In the genomic region with DNA sequence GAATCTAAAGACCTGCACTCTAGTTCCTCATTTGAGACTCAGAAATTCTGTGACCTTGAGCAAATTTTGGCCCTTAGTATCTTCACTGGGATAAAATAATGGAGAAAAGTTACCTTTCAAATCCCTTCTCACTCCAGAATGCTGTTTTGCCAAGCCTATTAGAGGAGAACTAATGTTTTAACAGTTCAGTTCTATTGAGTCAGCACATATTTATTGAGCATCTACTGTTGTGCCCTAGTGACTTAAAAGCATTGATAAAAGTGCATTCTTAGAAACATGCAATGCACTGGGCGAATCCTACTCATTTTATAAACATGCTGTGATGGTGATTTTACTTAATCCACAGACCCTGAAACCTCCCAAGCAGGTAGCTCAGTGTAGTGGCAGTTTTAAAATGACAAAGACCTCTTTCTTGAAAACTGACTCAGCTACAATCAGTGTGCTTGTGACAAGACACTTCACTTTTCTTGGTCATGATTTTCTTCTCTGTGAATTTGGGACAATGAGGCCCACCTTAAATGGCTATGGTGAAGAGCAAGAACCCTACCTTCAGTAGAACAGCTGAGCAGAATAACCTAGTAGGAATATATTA, we compare ENCODE assay signal across 33 cellular contexts.
"Had no signal": no experiment of that assay in that cellular context is flagged by ENCODE, and none has a peak within 500 bp of the region (broad histone marks: within the 10 kb centered on the region; RNA-seq: fewer than 3 reads in every experiment).

No MANE protein-coding gene starts in this region.

- H3K4me3 Mint-ChIP-seq: activated CD4-positive, alpha-beta T cell treated with anti-CD3 and anti-CD28 coated beads, Interleukin-2, amount 10 ng/mL, durations not matched to agents 7 days and 5 days; activated CD8-positive, alpha-beta T cell treated with anti-CD3 and anti-CD28 coated beads for 36 hours; activated naive CD4-positive, alpha-beta T cell treated with anti-CD3 and anti-CD28 coated beads for 36 hours; activated naive CD8-positive, alpha-beta T cell treated with anti-CD3 and anti-CD28 coated beads for 36 hours; effector memory CD8-positive, alpha-beta T cell; immature natural killer cell; mesothelial cell of epicardium; naive thymus-derived CD4-positive, alpha-beta T cell; stimulated activated naive B cell treated with anti-CD40 and anti-IgM and Interleukin-4, amounts not matched to agents 10 μg/mL and 1 μg/mL and 100 μg/mL, for 72 hours; T-helper 1 cell treated with Interleukin-12 subunit alpha and Interleukin-12 subunit beta and Interleukin-4 antibody, amounts not matched to agents 30 μg/mL and 1 μg/mL, for 36 hours had no signal

- H3K4me3 ChIP-seq: adrenal gland, body of pancreas, colonic mucosa, ovary, prostate gland, smooth muscle cell, stomach, suprapubic skin, tibial artery had no signal

- H3K9me3 Mint-ChIP-seq: activated CD8-positive, alpha-beta T cell treated with anti-CD3 and anti-CD28 coated beads for 36 hours; activated naive CD4-positive, alpha-beta T cell treated with anti-CD3 and anti-CD28 coated beads for 36 hours; effector memory CD8-positive, alpha-beta T cell; immature natural killer cell; mesothelial cell of epicardium; naive thymus-derived CD4-positive, alpha-beta T cell; stimulated activated naive B cell treated with anti-CD40 and anti-IgM and Interleukin-4, amounts not matched to agents 10 μg/mL and 1 μg/mL and 100 μg/mL, for 72 hours; T-helper 1 cell treated with Interleukin-12 subunit alpha and Interleukin-12 subunit beta and Interleukin-4 antibody, amounts not matched to agents 30 μg/mL and 1 μg/mL, for 36 hours had no signal

- H3K9me3 ChIP-seq: adrenal gland, body of pancreas, colonic mucosa, ovary, prostate gland, stomach, suprapubic skin, tibial artery had no signal

- H3K27ac ChIP-seq: adrenal gland, body of pancreas, colonic mucosa, ovary, prostate gland, stomach, suprapubic skin, tibial artery, WERI-Rb-1 had no signal

- ATAC-seq: activated CD8-positive, alpha-beta T cell treated with anti-CD3 and anti-CD28 coated beads for 36 hours; body of pancreas; effector memory CD8-positive, alpha-beta T cell; left colon; naive thymus-derived CD4-positive, alpha-beta T cell; stimulated activated naive B cell treated with anti-CD40 and anti-IgM and Interleukin-4, amounts not matched to agents 10 μg/mL and 1 μg/mL and 100 μg/mL, for 72 hours had no signal

- H3K27me3 Mint-ChIP-seq: activated CD8-positive, alpha-beta T cell treated with anti-CD3 and anti-CD28 coated beads for 36 hours; activated naive CD8-positive, alpha-beta T cell treated with anti-CD3 and anti-CD28 coated beads for 36 hours had no signal

- H3K4me1 ChIP-seq: colonic mucosa, prostate gland, tibial artery had no signal

- H3K36me3 ChIP-seq: adrenal gland, colonic mucosa, ovary, prostate gland, stomach, suprapubic skin, tibial artery, WERI-Rb-1 had no signal

- H3K27me3 ChIP-seq: adrenal gland, body of pancreas, colonic mucosa, ovary, stomach, suprapubic skin, tibial artery had no signal

- H3K36me3 Mint-ChIP-seq: immature natural killer cell, mesothelial cell of epicardium had no signal

- H3K27ac Mint-ChIP-seq: activated CD4-positive, alpha-beta T cell treated with anti-CD3 and anti-CD28 coated beads, Interleukin-2, amount 10 ng/mL, durations not matched to agents 7 days and 5 days; activated CD8-positive, alpha-beta T cell treated with anti-CD3 and anti-CD28 coated beads for 36 hours; activated naive CD4-positive, alpha-beta T cell treated with anti-CD3 and anti-CD28 coated beads for 36 hours; activated naive CD8-positive, alpha-beta T cell treated with anti-CD3 and anti-CD28 coated beads for 36 hours; effector memory CD8-positive, alpha-beta T cell; immature natural killer cell; mesothelial cell of epicardium; stimulated activated naive B cell treated with anti-CD40 and anti-IgM and Interleukin-4, amounts not matched to agents 10 μg/mL and 1 μg/mL and 100 μg/mL, for 72 hours; T-helper 1 cell treated with Interleukin-12 subunit alpha and Interleukin-12 subunit beta and Interleukin-4 antibody, amounts not matched to agents 30 μg/mL and 1 μg/mL, for 36 hours had no signal

- DNase-seq: activated CD4-positive, alpha-beta T cell treated with anti-CD3 and anti-CD28 coated beads, Interleukin-2, amount 10 ng/mL, durations not matched to agents 7 days and 5 days; activated CD4-positive, CD25-positive, alpha-beta regulatory T cell treated with anti-CD3 and anti-CD28 coated beads, Interleukin-2, amount 50 U/mL, for 72 hours; activated CD8-positive, alpha-beta T cell treated with anti-CD3 and anti-CD28 coated beads for 36 hours; activated effector memory CD4-positive, alpha-beta T cell treated with Interleukin-2 at 50 U/mL for 16 hours; activated naive CD4-positive, alpha-beta T cell treated with anti-CD3 and anti-CD28 coated beads for 36 hours; activated naive CD8-positive, alpha-beta T cell treated with anti-CD3 and anti-CD28 coated beads for 36 hours; activated T-cell treated with anti-CD3 and anti-CD28 coated beads, Interleukin-2, amount 50 U/mL, for 48 hours; adrenal gland; aorta; body of pancreas; cerebellar nuclear complex; colonic mucosa; effector memory CD8-positive, alpha-beta T cell; erythroblast; hippocampal formation; immature natural killer cell; left colon; naive thymus-derived CD4-positive, alpha-beta T cell; ovary; retina; stimulated activated CD4-positive, alpha-beta T cell treated with anti-CD3 and anti-CD28 coated beads, Interleukin-1b, Interleukin-23, amount 100 ng/mL, for 48 hours; stimulated activated CD4-positive, alpha-beta T cell treated with anti-CD3 and anti-CD28 coated beads, Interleukin-4, amount 100 ng/mL, for 4 hours; stimulated activated CD8-positive, alpha-beta memory T cell treated with anti-CD3 and anti-CD28 coated beads, Interleukin-4, amount 100 ng/mL, for 48 hours; stimulated activated naive B cell treated with anti-CD40 and anti-IgM and Interleukin-4, amounts not matched to agents 10 μg/mL and 1 μg/mL and 100 μg/mL, for 72 hours; stomach; T-helper 9 cell; tibial artery; WERI-Rb-1 had no signal
